Comparison of ENCODE assay signal across 1 cellular context in genomic region chr15:30992073-30992363, GRCh38.
TF ChIP-seq lines count a peak whose summit lies in the region.

No MANE protein-coding gene starts in this region.

TF ChIP-seq in HepG2, 621 proteins besides CTCF, POLR2A, EP300 and RAD21 (continued from another document and continues in another):
- TF ChIP-seq, protein P1, sequence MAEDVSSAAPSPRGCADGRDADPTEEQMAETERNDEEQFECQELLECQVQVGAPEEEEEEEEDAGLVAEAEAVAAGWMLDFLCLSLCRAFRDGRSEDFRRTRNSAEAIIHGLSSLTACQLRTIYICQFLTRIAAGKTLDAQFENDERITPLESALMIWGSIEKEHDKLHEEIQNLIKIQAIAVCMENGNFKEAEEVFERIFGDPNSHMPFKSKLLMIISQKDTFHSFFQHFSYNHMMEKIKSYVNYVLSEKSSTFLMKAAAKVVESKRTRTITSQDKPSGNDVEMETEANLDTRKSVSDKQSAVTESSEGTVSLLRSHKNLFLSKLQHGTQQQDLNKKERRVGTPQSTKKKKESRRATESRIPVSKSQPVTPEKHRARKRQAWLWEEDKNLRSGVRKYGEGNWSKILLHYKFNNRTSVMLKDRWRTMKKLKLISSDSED (CRISPR knock-in tag; IDR thresholded peaks at IDR 0.05) = no peak
- TF ChIP-seq TARDBP (CRISPR knock-in tag; IDR thresholded peaks at IDR 0.05) (no peak), KMT2A (CRISPR knock-in tag; IDR thresholded peaks at IDR 0.05) (peak; percentile 18; the same call in 1 of the 2 replicates), ZNF441 (CRISPR knock-in tag; IDR thresholded peaks at IDR 0.05; ENCODE audit: borderline replicate concordance) (no peak), GABPA (IDR thresholded peaks at IDR 0.05; ENCODE audit: low read depth, low read length) (no peak), GABPA (CRISPR knock-in tag; IDR thresholded peaks at IDR 0.05; ENCODE audit: low read depth) (no peak), NR2F6 (IDR thresholded peaks at IDR 0.05) (0 out of 2 replicates have a peak, but pooled peaks have one; percentile 25), NR2F6 (CRISPR knock-in tag; IDR thresholded peaks at IDR 0.05) (0 out of 2 replicates have a peak, but pooled peaks have one; percentile 29), KDM4B (CRISPR knock-in tag; IDR thresholded peaks at IDR 0.05) (no peak), TCF7L2 (IDR thresholded peaks at IDR 0.05; ENCODE audit: low read depth, low read length) (no peak), TAF1 (CRISPR knock-in tag; IDR thresholded peaks at IDR 0.05) (0 out of 2 replicates have a peak, but pooled peaks have one; percentile 4), MYC (CRISPR knock-in tag; IDR thresholded peaks at IDR 0.05; ENCODE audit: borderline replicate concordance) (no peak), ZNF33B (CRISPR knock-in tag; IDR thresholded peaks at IDR 0.05) (no peak), ZNF432 (CRISPR knock-in tag; IDR thresholded peaks at IDR 0.05; ENCODE audit: borderline replicate concordance) (no peak), ETS1 (CRISPR knock-in tag; IDR thresholded peaks at IDR 0.05) (no peak), NKX3-1 (CRISPR knock-in tag; IDR thresholded peaks at IDR 0.05) (no peak), ZNF674 (CRISPR knock-in tag; IDR thresholded peaks at IDR 0.05; ENCODE audit: low read depth) (no peak), ZNF260 (CRISPR knock-in tag; IDR thresholded peaks at IDR 0.05; ENCODE audit: borderline replicate concordance, low read depth) (no peak), YY1 (IDR thresholded peaks at IDR 0.05; ENCODE audit: insufficient read depth, insufficient replicate concordance, low read depth, low read length) (no peak), ZNF556 (CRISPR knock-in tag; IDR thresholded peaks at IDR 0.05; ENCODE audit: borderline replicate concordance) (no peak), KLF13 (CRISPR knock-in tag; IDR thresholded peaks at IDR 0.05) (no peak), KAT2B (IDR thresholded peaks at IDR 0.05; ENCODE audit: borderline replicate concordance, low read depth, low read length) (no peak), SRSF1 (optimal IDR thresholded peaks at IDR 0.05; ENCODE audit: low read depth, low read length) (no peak), STAG1 (CRISPR knock-in tag; IDR thresholded peaks at IDR 0.05) (no peak), FOXA3 (CRISPR knock-in tag; IDR thresholded peaks at IDR 0.05) (no peak), ZNF839 (CRISPR knock-in tag; IDR thresholded peaks at IDR 0.05; ENCODE audit: borderline replicate concordance) (no peak), AKAP8 (CRISPR knock-in tag; IDR thresholded peaks at IDR 0.05) (no peak), ZBTB7B (CRISPR knock-in tag; IDR thresholded peaks at IDR 0.05) (no peak), KLF12 (CRISPR knock-in tag; IDR thresholded peaks at IDR 0.05; ENCODE audit: borderline replicate concordance) (no peak), ZNF530 (CRISPR knock-in tag; IDR thresholded peaks at IDR 0.05; ENCODE audit: low read depth) (no peak), LBX2 (CRISPR knock-in tag; IDR thresholded peaks at IDR 0.05; ENCODE audit: borderline replicate concordance) (no peak), ZFP1 (CRISPR knock-in tag; IDR thresholded peaks at IDR 0.05) (no peak), ZHX2 (IDR thresholded peaks at IDR 0.05; ENCODE audit: low read depth) (no peak), ZHX2 (CRISPR knock-in tag; IDR thresholded peaks at IDR 0.05; ENCODE audit: borderline replicate concordance) (no peak), ELF3 (CRISPR knock-in tag; IDR thresholded peaks at IDR 0.05) (no peak), ZNF564 (CRISPR knock-in tag; IDR thresholded peaks at IDR 0.05) (0 out of 2 replicates have a peak, but pooled peaks have one; percentile 1), TEAD3 (CRISPR knock-in tag; optimal IDR thresholded peaks at IDR 0.05; ENCODE audit: borderline replicate concordance) (no peak), EED (CRISPR knock-in tag; IDR thresholded peaks at IDR 0.05) (no peak)
- TF ChIP-seq, protein P2, sequence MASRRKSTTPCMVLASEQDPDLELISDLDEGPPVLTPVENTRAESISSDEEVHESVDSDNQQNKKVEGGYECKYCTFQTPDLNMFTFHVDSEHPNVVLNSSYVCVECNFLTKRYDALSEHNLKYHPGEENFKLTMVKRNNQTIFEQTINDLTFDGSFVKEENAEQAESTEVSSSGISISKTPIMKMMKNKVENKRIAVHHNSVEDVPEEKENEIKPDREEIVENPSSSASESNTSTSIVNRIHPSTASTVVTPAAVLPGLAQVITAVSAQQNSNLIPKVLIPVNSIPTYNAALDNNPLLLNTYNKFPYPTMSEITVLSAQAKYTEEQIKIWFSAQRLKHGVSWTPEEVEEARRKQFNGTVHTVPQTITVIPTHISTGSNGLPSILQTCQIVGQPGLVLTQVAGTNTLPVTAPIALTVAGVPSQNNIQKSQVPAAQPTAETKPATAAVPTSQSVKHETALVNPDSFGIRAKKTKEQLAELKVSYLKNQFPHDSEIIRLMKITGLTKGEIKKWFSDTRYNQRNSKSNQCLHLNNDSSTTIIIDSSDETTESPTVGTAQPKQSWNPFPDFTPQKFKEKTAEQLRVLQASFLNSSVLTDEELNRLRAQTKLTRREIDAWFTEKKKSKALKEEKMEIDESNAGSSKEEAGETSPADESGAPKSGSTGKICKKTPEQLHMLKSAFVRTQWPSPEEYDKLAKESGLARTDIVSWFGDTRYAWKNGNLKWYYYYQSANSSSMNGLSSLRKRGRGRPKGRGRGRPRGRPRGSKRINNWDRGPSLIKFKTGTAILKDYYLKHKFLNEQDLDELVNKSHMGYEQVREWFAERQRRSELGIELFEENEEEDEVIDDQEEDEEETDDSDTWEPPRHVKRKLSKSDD (CRISPR knock-in tag; IDR thresholded peaks at IDR 0.05; ENCODE audit: low read depth) = no peak
- TF ChIP-seq, protein P3, sequence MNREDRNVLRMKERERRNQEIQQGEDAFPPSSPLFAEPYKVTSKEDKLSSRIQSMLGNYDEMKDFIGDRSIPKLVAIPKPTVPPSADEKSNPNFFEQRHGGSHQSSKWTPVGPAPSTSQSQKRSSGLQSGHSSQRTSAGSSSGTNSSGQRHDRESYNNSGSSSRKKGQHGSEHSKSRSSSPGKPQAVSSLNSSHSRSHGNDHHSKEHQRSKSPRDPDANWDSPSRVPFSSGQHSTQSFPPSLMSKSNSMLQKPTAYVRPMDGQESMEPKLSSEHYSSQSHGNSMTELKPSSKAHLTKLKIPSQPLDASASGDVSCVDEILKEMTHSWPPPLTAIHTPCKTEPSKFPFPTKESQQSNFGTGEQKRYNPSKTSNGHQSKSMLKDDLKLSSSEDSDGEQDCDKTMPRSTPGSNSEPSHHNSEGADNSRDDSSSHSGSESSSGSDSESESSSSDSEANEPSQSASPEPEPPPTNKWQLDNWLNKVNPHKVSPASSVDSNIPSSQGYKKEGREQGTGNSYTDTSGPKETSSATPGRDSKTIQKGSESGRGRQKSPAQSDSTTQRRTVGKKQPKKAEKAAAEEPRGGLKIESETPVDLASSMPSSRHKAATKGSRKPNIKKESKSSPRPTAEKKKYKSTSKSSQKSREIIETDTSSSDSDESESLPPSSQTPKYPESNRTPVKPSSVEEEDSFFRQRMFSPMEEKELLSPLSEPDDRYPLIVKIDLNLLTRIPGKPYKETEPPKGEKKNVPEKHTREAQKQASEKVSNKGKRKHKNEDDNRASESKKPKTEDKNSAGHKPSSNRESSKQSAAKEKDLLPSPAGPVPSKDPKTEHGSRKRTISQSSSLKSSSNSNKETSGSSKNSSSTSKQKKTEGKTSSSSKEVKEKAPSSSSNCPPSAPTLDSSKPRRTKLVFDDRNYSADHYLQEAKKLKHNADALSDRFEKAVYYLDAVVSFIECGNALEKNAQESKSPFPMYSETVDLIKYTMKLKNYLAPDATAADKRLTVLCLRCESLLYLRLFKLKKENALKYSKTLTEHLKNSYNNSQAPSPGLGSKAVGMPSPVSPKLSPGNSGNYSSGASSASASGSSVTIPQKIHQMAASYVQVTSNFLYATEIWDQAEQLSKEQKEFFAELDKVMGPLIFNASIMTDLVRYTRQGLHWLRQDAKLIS (CRISPR knock-in tag; IDR thresholded peaks at IDR 0.05) = no peak
- TF ChIP-seq, protein P4, sequence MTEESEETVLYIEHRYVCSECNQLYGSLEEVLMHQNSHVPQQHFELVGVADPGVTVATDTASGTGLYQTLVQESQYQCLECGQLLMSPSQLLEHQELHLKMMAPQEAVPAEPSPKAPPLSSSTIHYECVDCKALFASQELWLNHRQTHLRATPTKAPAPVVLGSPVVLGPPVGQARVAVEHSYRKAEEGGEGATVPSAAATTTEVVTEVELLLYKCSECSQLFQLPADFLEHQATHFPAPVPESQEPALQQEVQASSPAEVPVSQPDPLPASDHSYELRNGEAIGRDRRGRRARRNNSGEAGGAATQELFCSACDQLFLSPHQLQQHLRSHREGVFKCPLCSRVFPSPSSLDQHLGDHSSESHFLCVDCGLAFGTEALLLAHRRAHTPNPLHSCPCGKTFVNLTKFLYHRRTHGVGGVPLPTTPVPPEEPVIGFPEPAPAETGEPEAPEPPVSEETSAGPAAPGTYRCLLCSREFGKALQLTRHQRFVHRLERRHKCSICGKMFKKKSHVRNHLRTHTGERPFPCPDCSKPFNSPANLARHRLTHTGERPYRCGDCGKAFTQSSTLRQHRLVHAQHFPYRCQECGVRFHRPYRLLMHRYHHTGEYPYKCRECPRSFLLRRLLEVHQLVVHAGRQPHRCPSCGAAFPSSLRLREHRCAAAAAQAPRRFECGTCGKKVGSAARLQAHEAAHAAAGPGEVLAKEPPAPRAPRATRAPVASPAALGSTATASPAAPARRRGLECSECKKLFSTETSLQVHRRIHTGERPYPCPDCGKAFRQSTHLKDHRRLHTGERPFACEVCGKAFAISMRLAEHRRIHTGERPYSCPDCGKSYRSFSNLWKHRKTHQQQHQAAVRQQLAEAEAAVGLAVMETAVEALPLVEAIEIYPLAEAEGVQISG (CRISPR knock-in tag; IDR thresholded peaks at IDR 0.05) = no peak
- TF ChIP-seq, protein P5, sequence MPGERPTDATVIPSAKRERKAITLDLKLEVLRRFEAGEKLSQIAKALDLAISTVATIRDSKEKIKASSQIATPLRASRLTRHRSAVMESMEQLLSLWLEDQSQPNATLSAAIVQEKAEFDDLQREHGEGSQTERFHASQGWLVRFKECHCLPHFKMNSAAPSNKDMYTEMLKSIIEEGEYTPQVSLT (CRISPR knock-in tag; IDR thresholded peaks at IDR 0.05; ENCODE audit: borderline replicate concordance, low read depth) = no peak
